Comparison of ENCODE assay signal across 11 cellular contexts in genomic region chr13:36815069-36815468, GRCh38. TPM values are rescaled to one million over a fixed set of nuclear protein-coding genes. Genes with fewer than 3 reads are reported as not detected.
DNase-seq lines count a peak whose midpoint lies in the region; ATAC-seq and TF ChIP-seq lines count a peak whose summit lies in the region.
"Had no signal": no experiment of that assay in that cellular context is flagged by ENCODE, and none has a peak within 500 bp of the region (broad histone marks: within the 10 kb centered on the region; RNA-seq: fewer than 3 reads in every experiment).

No MANE protein-coding gene starts in this region.

- H4K20me1 ChIP-seq in H9 (ENCODE audit: control insufficient read depth, insufficient read depth, insufficient read length) = no peaks in the 10 kb centered on the region

- TF ChIP-seq RAD21 in liver (IDR thresholded peaks at IDR 0.05) = no peak

- H3K4me3 ChIP-seq in liver (ENCODE audit: low read depth in 1 of 3, low read length in 3 of 3) = no peak overlapping the region
- H3K4me3 ChIP-seq: lung had no signal

- H4K8ac ChIP-seq in H9 (replicated peaks; ENCODE audit: insufficient read length, low read depth, low read length) = no peak overlapping the region

- peaks cover 27 to 39% of the 10 kb centered on the region in 2 experiments for H3K4me1 Mint-ChIP-seq in H9
- peaks cover 15% of the 10 kb centered on the region for H3K4me1 Mint-ChIP-seq in T-helper 17 cell
- peaks cover 23% of the 10 kb centered on the region for H3K4me1 Mint-ChIP-seq in activated T-helper 1 cell treated with anti-CD3 and anti-CD28 coated beads, Interleukin-12 subunit alpha, Interleukin-12 subunit beta, Interleukin-2, Interleukin-4 antibody, amounts not matched to agents 30 ng/mL and 10 ng/mL and 1 ng/mL, durations not matched to agents 14 hours and 24 hours and 36 hours (ENCODE audit: low read depth)

- H3K23ac ChIP-seq in H9 (ENCODE audit: insufficient read length, low read depth, low read length) = no peak overlapping the region

- H2BK20ac ChIP-seq in H9 (ENCODE audit: low read depth, low read length, poor library complexity, severe bottlenecking) = no peak overlapping the region

- DNase-seq in DMS53 (lab: John Stamatoyannopoulos, UW) = peak; percentile 59
- DNase-seq in DMS53 treated with DMSO at 0.1 percent for 48 hours (lab: John Stamatoyannopoulos, UW; ENCODE audit: unreplicated experiment) = no peak
- DNase-seq in H9 = no peak
- DNase-seq in T-helper 17 cell = no peak
- no peak for DNase-seq in NOMO-1 (lab: John Stamatoyannopoulos, UW; ENCODE audit: unreplicated experiment in 2 of 2)
- no peak for DNase-seq in activated T-helper 1 cell treated with anti-CD3 and anti-CD28 coated beads, Interleukin-12 subunit alpha, Interleukin-12 subunit beta, Interleukin-2, Interleukin-4 antibody, amounts not matched to agents 30 ng/mL and 10 ng/mL and 1 ng/mL, durations not matched to agents 14 hours and 24 hours and 36 hours (ENCODE audit: low spot score)
- DNase-seq: cortex of kidney had no signal

- intact Hi-C loops in activated T-helper 1 cell treated with anti-CD3 and anti-CD28 coated beads, Interleukin-12 subunit alpha, Interleukin-12 subunit beta, Interleukin-2, Interleukin-4 antibody, amounts not matched to agents 30 ng/mL and 10 ng/mL and 1 ng/mL, durations not matched to agents 14 hours and 24 hours and 36 hours (cut with micrococcal nuclease) = no loop called here

- H2BK15ac ChIP-seq in H9 (ENCODE audit: low read depth, low read length) = no peak overlapping the region

- peaks cover 4% of the 10 kb centered on the region; the same call in 1 of the 2 replicates for H3K27me3 Mint-ChIP-seq in H9 (ENCODE audit: low read depth)
- peaks cover 37% of the 10 kb centered on the region for H3K27me3 Mint-ChIP-seq in T-helper 17 cell
- peaks cover 21% of the 10 kb centered on the region for H3K27me3 Mint-ChIP-seq in activated T-helper 1 cell treated with anti-CD3 and anti-CD28 coated beads, Interleukin-12 subunit alpha, Interleukin-12 subunit beta, Interleukin-2, Interleukin-4 antibody, amounts not matched to agents 30 ng/mL and 10 ng/mL and 1 ng/mL, durations not matched to agents 14 hours and 24 hours and 36 hours (ENCODE audit: insufficient read depth)

- H3K4me1 ChIP-seq in H9 (ENCODE audit: insufficient read depth, low read length) = no peaks in the 10 kb centered on the region; the same call in 1 of the 2 replicates
- H3K4me1 ChIP-seq in liver (ENCODE audit: control insufficient read depth in 4 of 4, insufficient read depth in 4 of 4, low read length in 3 of 4) = peaks cover 0 to 14% (median 7%) of the 10 kb centered on the region in 4 donors

- ATAC-seq in T-helper 17 cell (peak; percentile 17), HG03097 (IDR thresholded peaks at IDR 0.05; ENCODE audit: low FRiP score, unreplicated experiment) (no peak)

- no peak overlapping the region for H4K91ac ChIP-seq in H9 (ENCODE audit: insufficient read length, low read depth, low read length)

- H2BK5ac ChIP-seq in H9 (ENCODE audit: insufficient read length, low read length) = no peak overlapping the region

- no peak overlapping the region for H3K18ac ChIP-seq in H9 (ENCODE audit: insufficient read length, low read depth, low read length)

- H3K27me3 ChIP-seq in H9 (ENCODE audit: insufficient read depth, low read length) (no peaks in the 10 kb centered on the region), liver (ENCODE audit: control insufficient read depth in 4 of 4, insufficient read depth in 4 of 4, low read length in 3 of 4) (no peaks in the 10 kb centered on the region)

- no CpG with 5 or more reads among the region's 2 CpGs for WGBS in H9 (ENCODE audit: extremely low coverage, insufficient read length, low lambda C conversion rate)
- WGBS in liver = 79% methylated on average over 2 of the region's 2 CpGs

- H3K9ac ChIP-seq in H9 (ENCODE audit: extremely low read depth, insufficient read length, low read length) = no peak overlapping the region
- no peak overlapping the region for H3K9ac ChIP-seq in liver (ENCODE audit: low read depth in 1 of 2, low read length in 2 of 2)

- no peak overlapping the region for H2AK5ac ChIP-seq in H9 (ENCODE audit: insufficient read length, low read length)

- no peak overlapping the region for H2BK120ac ChIP-seq in H9 (ENCODE audit: low read depth, low read length, poor library complexity, severe bottlenecking)

- H3K4ac ChIP-seq in H9 (ENCODE audit: low read depth, low read length) = no peak overlapping the region

- H3K27ac ChIP-seq in H9 (ENCODE audit: insufficient read length, low read depth, low read length) = no peak overlapping the region
- H3K27ac ChIP-seq in liver (ENCODE audit: low read depth in 1 of 2, low read length in 2 of 2) = no peak overlapping the region

- H3K23me2 ChIP-seq in H9 (ENCODE audit: insufficient read length, low read depth, low read length, poor library complexity, severe bottlenecking) = peaks cover 9% of the 10 kb centered on the region

- H3K36me3 Mint-ChIP-seq in H9 (ENCODE audit: insufficient read depth in 1 of 3, low read depth in 3 of 3) (no peaks in the 10 kb centered on the region; a peak in 2 of 7 replicates), T-helper 17 cell (ENCODE audit: low read depth) (peaks cover 5% of the 10 kb centered on the region)
- no peaks in the 10 kb centered on the region for H3K36me3 Mint-ChIP-seq in activated T-helper 1 cell treated with anti-CD3 and anti-CD28 coated beads, Interleukin-12 subunit alpha, Interleukin-12 subunit beta, Interleukin-2, Interleukin-4 antibody, amounts not matched to agents 30 ng/mL and 10 ng/mL and 1 ng/mL, durations not matched to agents 14 hours and 24 hours and 36 hours (ENCODE audit: low read depth)

- H2BK12ac ChIP-seq in H9 (ENCODE audit: insufficient read length, low read depth, low read length) = no peak overlapping the region

- H3T11ph ChIP-seq in H9 (ENCODE audit: low read length) = no peak overlapping the region

- TF ChIP-seq CTCF in H9 (conservative IDR thresholded peaks at IDR 0.05) (peak; percentile 59), liver (IDR thresholded peaks at IDR 0.05; ENCODE audit: low read depth, low read length, missing input control) (peak; percentile 22)

- no peak overlapping the region for H3K14ac ChIP-seq in H9 (ENCODE audit: insufficient read depth, low read length)

- H3K27ac Mint-ChIP-seq in H9 (no peak overlapping the region), T-helper 17 cell (no peak overlapping the region)
- H3K27ac Mint-ChIP-seq in activated T-helper 1 cell treated with anti-CD3 and anti-CD28 coated beads, Interleukin-12 subunit alpha, Interleukin-12 subunit beta, Interleukin-2, Interleukin-4 antibody, amounts not matched to agents 30 ng/mL and 10 ng/mL and 1 ng/mL, durations not matched to agents 14 hours and 24 hours and 36 hours = no peak overlapping the region
- H3K27ac Mint-ChIP-seq: IgD-negative memory B cell had no signal

- H3K56ac ChIP-seq in H9 (ENCODE audit: insufficient read length, low read depth, low read length) = no peak overlapping the region

- no peaks in the 10 kb centered on the region for H3K79me1 ChIP-seq in H9 (ENCODE audit: insufficient read depth, low read depth, low read length, poor library complexity, severe bottlenecking)

- H3K4me3 Mint-ChIP-seq in H9 = no peak overlapping the region
- no peak overlapping the region for H3K4me3 Mint-ChIP-seq in T-helper 17 cell
- no peak overlapping the region for H3K4me3 Mint-ChIP-seq in activated T-helper 1 cell treated with anti-CD3 and anti-CD28 coated beads, Interleukin-12 subunit alpha, Interleukin-12 subunit beta, Interleukin-2, Interleukin-4 antibody, amounts not matched to agents 30 ng/mL and 10 ng/mL and 1 ng/mL, durations not matched to agents 14 hours and 24 hours and 36 hours

- H3K4me2 ChIP-seq in H9 (ENCODE audit: insufficient read depth, insufficient read length, low read length) = no peak overlapping the region

- no peak overlapping the region for H2AFZ ChIP-seq in H9 (ENCODE audit: low read length)

- H3K36me3 ChIP-seq in liver (ENCODE audit: control insufficient read depth in 4 of 4, insufficient read depth in 3 of 4, low read depth in 1 of 4, low read length in 3 of 4) = no peaks in the 10 kb centered on the region

- no peaks in the 10 kb centered on the region for H3K9me3 ChIP-seq in H9 (ENCODE audit: control insufficient read depth, low read depth, low read length)
- H3K9me3 ChIP-seq in T-helper 17 cell (ENCODE audit: control insufficient read depth, low read length, poor library complexity, severe bottlenecking) = no peaks in the 10 kb centered on the region
- H3K9me3 ChIP-seq in liver (ENCODE audit: control insufficient read depth in 4 of 4, low read length in 3 of 4) = no peaks in the 10 kb centered on the region

- H3K79me2 ChIP-seq in H9 (ENCODE audit: insufficient read depth, low read length) = no peaks in the 10 kb centered on the region

- H4K5ac ChIP-seq in H9 (ENCODE audit: insufficient read length, low read depth, low read length) = no peak overlapping the region

- peaks cover 0 to 3% of the 10 kb centered on the region in 2 experiments; a peak in 2 of 5 replicates for H3K9me3 Mint-ChIP-seq in H9
- H3K9me3 Mint-ChIP-seq in activated T-helper 1 cell treated with anti-CD3 and anti-CD28 coated beads, Interleukin-12 subunit alpha, Interleukin-12 subunit beta, Interleukin-2, Interleukin-4 antibody, amounts not matched to agents 30 ng/mL and 10 ng/mL and 1 ng/mL, durations not matched to agents 14 hours and 24 hours and 36 hours = no peaks in the 10 kb centered on the region

TF ChIP-seq in liver, 16 proteins besides CTCF, POLR2A, EP300 and RAD21 (continues in another document):
- TF ChIP-seq SP1 (IDR thresholded peaks at IDR 0.05) (no peak), ATF3 (IDR thresholded peaks at IDR 0.05) (no peak)

RNA-seq across cellular contexts. Expression of gene RFXAP, which starts 4.0 kb away (rescaled TPM):
- total RNA-seq in H9 (2021) = 8.7 and 9.1 TPM in 2 replicates
- total RNA-seq in T-helper 17 cell = 1 to 10 TPM; 4.2 to 6.1 TPM
- total RNA-seq in liver = 1 to 10 TPM; 2.4 to 3.4 TPM
- 1 to 10 TPM in 1 of 2 donors, under 1 TPM in 1; 0.60 to 1.3 TPM for polyA plus RNA-seq in liver
- 19.0 and 19.8 TPM in 2 replicates for total RNA-seq in activated T-helper 1 cell treated with anti-CD3 and anti-CD28 coated beads, Interleukin-12 subunit alpha, Interleukin-12 subunit beta, Interleukin-2, Interleukin-4 antibody, amounts not matched to agents 30 ng/mL and 10 ng/mL and 1 ng/mL, durations not matched to agents 14 hours and 24 hours and 36 hours
